In the genomic region with DNA sequence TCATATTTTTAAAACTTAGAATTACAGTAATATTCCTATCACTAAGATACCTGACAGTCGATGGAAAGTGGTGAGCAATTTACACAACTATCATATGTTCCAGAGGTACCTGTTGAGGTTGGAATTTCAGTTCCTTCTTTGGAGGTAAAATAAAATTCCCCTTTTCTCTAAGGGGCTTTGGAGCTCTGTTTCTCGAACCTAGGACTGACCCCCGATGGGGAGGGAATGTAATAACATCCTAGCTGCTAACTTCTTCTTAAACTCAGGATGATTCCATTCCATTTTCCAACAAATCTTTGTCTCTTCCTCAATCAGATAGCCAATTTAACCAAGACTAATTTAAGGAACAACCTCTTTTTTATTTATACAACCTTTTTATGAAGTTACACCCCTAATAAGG, we compare ENCODE assay signal across 30 cellular contexts.
"Had no signal": no experiment of that assay in that cellular context is flagged by ENCODE, and none has a peak within 500 bp of the region (broad histone marks: within the 10 kb centered on the region; RNA-seq: fewer than 3 reads in every experiment).

No MANE protein-coding gene starts in this region.

- H3K4me1 ChIP-seq: body of pancreas, gastroesophageal sphincter, neural progenitor cell, right atrium auricular region, suprapubic skin, tibial artery, upper lobe of right lung had no signal

- H3K4me1 Mint-ChIP-seq: activated CD4-positive, alpha-beta memory T cell treated with anti-CD3 and anti-CD28 coated beads, Interleukin-2, amount 10 ng/mL, durations not matched to agents 7 days and 5 days; activated CD4-positive, alpha-beta T cell treated with anti-CD3 and anti-CD28 coated beads, Interleukin-2, amount 10 ng/mL, durations not matched to agents 7 days and 5 days; activated CD8-positive, alpha-beta memory T cell treated with anti-CD3 and anti-CD28 coated beads, Interleukin-2, amount 10 ng/mL, durations not matched to agents 7 days and 5 days; natural killer cell; neural progenitor cell; stimulated activated naive B cell treated with anti-CD40 and anti-IgM and Interleukin-4, amounts not matched to agents 10 μg/mL and 1 μg/mL and 100 μg/mL, for 72 hours had no signal

- FAIRE-seq: colon, endometrium, TTC549 had no signal

- H3K4me2 ChIP-seq: hepatocyte, neural progenitor cell had no signal

- H3K4me3 Mint-ChIP-seq: activated CD4-positive, alpha-beta memory T cell treated with anti-CD3 and anti-CD28 coated beads, Interleukin-2, amount 10 ng/mL, durations not matched to agents 7 days and 5 days; activated CD4-positive, alpha-beta T cell treated with anti-CD3 and anti-CD28 coated beads, Interleukin-2, amount 10 ng/mL, durations not matched to agents 7 days and 5 days; activated CD8-positive, alpha-beta memory T cell treated with anti-CD3 and anti-CD28 coated beads, Interleukin-2, amount 10 ng/mL, durations not matched to agents 7 days and 5 days; activated naive CD8-positive, alpha-beta T cell; natural killer cell; neural progenitor cell; stimulated activated naive B cell treated with anti-CD40 and anti-IgM and Interleukin-4, amounts not matched to agents 10 μg/mL and 1 μg/mL and 100 μg/mL, for 72 hours; T-helper 1 cell treated with Interleukin-12 subunit alpha and Interleukin-12 subunit beta and Interleukin-4 antibody, amounts not matched to agents 30 μg/mL and 1 μg/mL, for 36 hours; WTC11 had no signal

- H3K27me3 Mint-ChIP-seq: activated CD4-positive, alpha-beta memory T cell treated with anti-CD3 and anti-CD28 coated beads, Interleukin-2, amount 10 ng/mL, durations not matched to agents 7 days and 5 days; activated CD4-positive, alpha-beta T cell treated with anti-CD3 and anti-CD28 coated beads, Interleukin-2, amount 10 ng/mL, durations not matched to agents 7 days and 5 days; activated CD8-positive, alpha-beta memory T cell treated with anti-CD3 and anti-CD28 coated beads, Interleukin-2, amount 10 ng/mL, durations not matched to agents 7 days and 5 days; activated naive CD8-positive, alpha-beta T cell; stimulated activated naive B cell treated with anti-CD40 and anti-IgM and Interleukin-4, amounts not matched to agents 10 μg/mL and 1 μg/mL and 100 μg/mL, for 72 hours had no signal

- H3K27ac Mint-ChIP-seq: activated CD4-positive, alpha-beta memory T cell treated with anti-CD3 and anti-CD28 coated beads, Interleukin-2, amount 10 ng/mL, durations not matched to agents 7 days and 5 days; activated CD4-positive, alpha-beta T cell treated with anti-CD3 and anti-CD28 coated beads, Interleukin-2, amount 10 ng/mL, durations not matched to agents 7 days and 5 days; activated CD8-positive, alpha-beta memory T cell treated with anti-CD3 and anti-CD28 coated beads, Interleukin-2, amount 10 ng/mL, durations not matched to agents 7 days and 5 days; activated naive CD8-positive, alpha-beta T cell; natural killer cell; neural progenitor cell; stimulated activated naive B cell treated with anti-CD40 and anti-IgM and Interleukin-4, amounts not matched to agents 10 μg/mL and 1 μg/mL and 100 μg/mL, for 72 hours; T-helper 1 cell treated with Interleukin-12 subunit alpha and Interleukin-12 subunit beta and Interleukin-4 antibody, amounts not matched to agents 30 μg/mL and 1 μg/mL, for 36 hours; WTC11 had no signal

- H3K9me3 Mint-ChIP-seq: activated CD4-positive, alpha-beta memory T cell treated with anti-CD3 and anti-CD28 coated beads, Interleukin-2, amount 10 ng/mL, durations not matched to agents 7 days and 5 days; activated CD4-positive, alpha-beta T cell treated with anti-CD3 and anti-CD28 coated beads, Interleukin-2, amount 10 ng/mL, durations not matched to agents 7 days and 5 days; neural progenitor cell; stimulated activated naive B cell treated with anti-CD40 and anti-IgM and Interleukin-4, amounts not matched to agents 10 μg/mL and 1 μg/mL and 100 μg/mL, for 72 hours; T-helper 1 cell treated with Interleukin-12 subunit alpha and Interleukin-12 subunit beta and Interleukin-4 antibody, amounts not matched to agents 30 μg/mL and 1 μg/mL, for 36 hours had no signal

- H2AFZ ChIP-seq: hepatocyte, neural progenitor cell had no signal

- H3K27ac ChIP-seq: body of pancreas, gastroesophageal sphincter, hepatocyte, neural progenitor cell, right atrium auricular region, suprapubic skin, tibial artery, upper lobe of right lung had no signal

- H3K36me3 Mint-ChIP-seq: activated CD8-positive, alpha-beta memory T cell treated with anti-CD3 and anti-CD28 coated beads, Interleukin-2, amount 10 ng/mL, durations not matched to agents 7 days and 5 days; activated naive CD8-positive, alpha-beta T cell; natural killer cell; neural progenitor cell; stimulated activated naive B cell treated with anti-CD40 and anti-IgM and Interleukin-4, amounts not matched to agents 10 μg/mL and 1 μg/mL and 100 μg/mL, for 72 hours had no signal

- H3K36me3 ChIP-seq: gastroesophageal sphincter, neural progenitor cell, right atrium auricular region, suprapubic skin, tibial artery, upper lobe of right lung had no signal

- H3K9me3 ChIP-seq: body of pancreas, gastroesophageal sphincter, right atrium auricular region, suprapubic skin, tibial artery, upper lobe of right lung had no signal

- H3K9ac ChIP-seq: neural progenitor cell had no signal

- DNase-seq: activated CD4-positive, alpha-beta memory T cell treated with anti-CD3 and anti-CD28 coated beads, Interleukin-2, amount 10 ng/mL, durations not matched to agents 7 days and 5 days; activated CD4-positive, alpha-beta T cell treated with anti-CD3 and anti-CD28 coated beads for 1 hour; activated CD4-positive, alpha-beta T cell treated with anti-CD3 and anti-CD28 coated beads, Interleukin-2, amount 10 ng/mL, durations not matched to agents 7 days and 5 days; activated CD8-positive, alpha-beta memory T cell treated with anti-CD3 and anti-CD28 coated beads, Interleukin-2, amount 10 ng/mL, durations not matched to agents 7 days and 5 days; activated naive CD4-positive, alpha-beta T cell; activated T-cell treated with anti-CD3 and anti-CD28 coated beads, Interleukin-2, amount 50 U/mL, for 48 hours; anterior cingulate cortex; body of pancreas; dermis blood vessel endothelial cell; effector CD8-positive, alpha-beta T cell; erythroblast; natural killer cell; occipital lobe; stimulated activated CD4-positive, alpha-beta T cell treated with anti-CD3 and anti-CD28 coated beads, Interleukin-15, amount 100 ng/mL, for 24 hours; stimulated activated CD4-positive, alpha-beta T cell treated with anti-CD3 and anti-CD28 coated beads, Interleukin-2, amount 100 ng/mL, for 24 hours; stimulated activated naive B cell treated with anti-CD40 and anti-IgM and Interleukin-4, amounts not matched to agents 10 μg/mL and 1 μg/mL and 100 μg/mL, for 72 hours; T-helper 9 cell; tibial artery; upper lobe of right lung had no signal

- H3K79me2 ChIP-seq: hepatocyte had no signal

- H3K4me3 ChIP-seq: body of pancreas, gastroesophageal sphincter, hepatocyte, neural progenitor cell, right atrium auricular region, suprapubic skin, tibial artery, upper lobe of right lung had no signal

- H3K27me3 ChIP-seq: body of pancreas, gastroesophageal sphincter, hepatocyte, neural progenitor cell, right atrium auricular region, suprapubic skin, tibial artery, upper lobe of right lung had no signal
